Comparison of ENCODE assay signal across 19 cellular contexts in the genomic region with DNA sequence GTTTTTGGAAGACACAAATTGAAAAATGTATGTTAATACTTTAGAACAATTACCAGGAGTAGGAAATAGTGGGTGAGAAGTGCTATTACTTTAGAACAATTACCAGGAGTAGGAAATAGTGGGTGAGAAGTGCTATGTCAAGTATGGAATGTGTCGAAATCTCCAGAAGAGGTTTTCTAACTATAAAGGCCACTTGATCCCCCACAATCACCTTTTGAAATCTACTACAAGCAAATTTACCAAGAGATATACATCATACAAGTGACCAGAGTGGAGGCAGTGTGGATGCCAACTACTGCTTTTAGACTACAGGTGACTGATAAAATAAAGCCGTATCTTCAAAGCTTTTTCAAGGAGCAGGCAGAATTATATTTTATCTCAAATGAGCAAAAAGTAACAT. TPM values are rescaled to one million over a fixed set of nuclear protein-coding genes. Genes with fewer than 3 reads are reported as not detected.
DNase-seq lines count a peak whose midpoint lies in the region; ATAC-seq and TF ChIP-seq lines count a peak whose summit lies in the region.
"Had no signal": no experiment of that assay in that cellular context is flagged by ENCODE, and none has a peak within 500 bp of the region (broad histone marks: within the 10 kb centered on the region; RNA-seq: fewer than 3 reads in every experiment).

No MANE protein-coding gene starts in this region.

- H2AFZ ChIP-seq in GM23338 = no peak overlapping the region
- H2AFZ ChIP-seq: GM23248 had no signal

- no peaks in the 10 kb centered on the region for H3K27me3 Mint-ChIP-seq in GM23338 (ENCODE audit: insufficient read depth, low read depth, poor library complexity)
- no peaks in the 10 kb centered on the region for H3K27me3 Mint-ChIP-seq in CD4-positive, alpha-beta T cell
- H3K27me3 Mint-ChIP-seq: CD4-positive, alpha-beta memory T cell; IgD-negative memory B cell had no signal

- H3K79me2 ChIP-seq in GM23338 (replicated peaks; ENCODE audit: insufficient read depth) = no peaks in the 10 kb centered on the region

- peaks cover 23% of the 10 kb centered on the region for H3K4me1 Mint-ChIP-seq in GM23338
- H3K4me1 Mint-ChIP-seq in CD4-positive, alpha-beta T cell (ENCODE audit: low read depth) = no peaks in the 10 kb centered on the region

- CTCF ChIA-PET in CD4-positive, alpha-beta T cell (lab: Charles Lee) = no interaction called here

- H3K9me3 ChIP-seq in left lung (no peaks in the 10 kb centered on the region), upper lobe of right lung (no peaks in the 10 kb centered on the region)
- H3K9me3 ChIP-seq in CD4-positive, alpha-beta T cell (ENCODE audit: control insufficient read depth, low read length) = no peaks in the 10 kb centered on the region

- peak overlapping the region; percentile 5; the same call in 1 of the 2 replicates for H3K27ac Mint-ChIP-seq in GM23338
- no peak overlapping the region for H3K27ac Mint-ChIP-seq in CD4-positive, alpha-beta T cell
- H3K27ac Mint-ChIP-seq: CD4-positive, alpha-beta memory T cell; HFFc6; IgD-negative memory B cell had no signal

- POLR2A ChIA-PET in CD4-positive, alpha-beta T cell (lab: Charles Lee) = no interaction called here

- intact Hi-C loops in left lung (cut with DNase I) (no loop called here), upper lobe of right lung (cut with DNase I) (no loop called here)
- intact Hi-C loops in CD4-positive, alpha-beta T cell (cut with DNase I, micrococcal nuclease) = no loop called here

- H3K27ac ChIP-seq in GM23338 (ENCODE audit: low read depth) = no peak overlapping the region
- H3K27ac ChIP-seq in left lung = no peak overlapping the region
- H3K27ac ChIP-seq in upper lobe of right lung = no peak overlapping the region
- no peak overlapping the region for H3K27ac ChIP-seq in CD4-positive, alpha-beta T cell (ENCODE audit: low read depth, low read length)
- H3K27ac ChIP-seq: C4-2B, GM23248 had no signal

- peaks cover 14% of the 10 kb centered on the region; the same call in 2 of the 3 replicates for H3K36me3 Mint-ChIP-seq in GM23338 (ENCODE audit: low read depth)
- H3K36me3 Mint-ChIP-seq in CD4-positive, alpha-beta T cell (ENCODE audit: low read depth) = peaks cover 22% of the 10 kb centered on the region

- DNase-seq in AG10803 (ENCODE audit: low read depth) (peak; percentile 1), GM23338 (ENCODE audit: low spot score) (no peak), left lung (no peak), upper lobe of right lung (no peak), 8988T (no peak)
- DNase-seq in CD4-positive, alpha-beta T cell = no peak
- DNase-seq: ACHN; AML-193; CD4-positive, alpha-beta memory T cell; DMS153; DND-41; GM23248; HFFc6; KBM-7 had no signal

- no peaks in the 10 kb centered on the region; the same call in 2 of the 3 replicates for H3K9me3 Mint-ChIP-seq in GM23338
- peaks cover 6% of the 10 kb centered on the region for H3K9me3 Mint-ChIP-seq in CD4-positive, alpha-beta T cell
- H3K9me3 Mint-ChIP-seq: HFFc6 had no signal

- no peak for ATAC-seq in GM23338
- peak; percentile 84 for ATAC-seq in left lung
- ATAC-seq in upper lobe of right lung = peak; percentile 45
- ATAC-seq in CD4-positive, alpha-beta T cell (ENCODE audit: poor library complexity) = no peak
- ATAC-seq: HCT116, HepG2 had no signal

- no peaks in the 10 kb centered on the region for H4K20me1 ChIP-seq in GM23338 (replicated peaks; ENCODE audit: insufficient read depth)

- H3K4me1 ChIP-seq in GM23338 (ENCODE audit: insufficient read depth) = peaks cover 30% of the 10 kb centered on the region
- no peaks in the 10 kb centered on the region for H3K4me1 ChIP-seq in left lung
- no peaks in the 10 kb centered on the region for H3K4me1 ChIP-seq in upper lobe of right lung

- H3K36me3 ChIP-seq in GM23338 (ENCODE audit: insufficient read depth) (no peaks in the 10 kb centered on the region), left lung (no peaks in the 10 kb centered on the region), upper lobe of right lung (no peaks in the 10 kb centered on the region)

- H3K4me2 ChIP-seq in GM23338 = no peak overlapping the region

- H3K27me3 ChIP-seq in GM23338 (ENCODE audit: insufficient read depth) (no peaks in the 10 kb centered on the region), left lung (no peaks in the 10 kb centered on the region), upper lobe of right lung (no peaks in the 10 kb centered on the region)
- H3K27me3 ChIP-seq in CD4-positive, alpha-beta T cell (ENCODE audit: control insufficient read depth, insufficient read depth, low read length) = no peaks in the 10 kb centered on the region

- no peak overlapping the region for H3K4me3 Mint-ChIP-seq in GM23338
- no peak overlapping the region for H3K4me3 Mint-ChIP-seq in CD4-positive, alpha-beta T cell
- H3K4me3 Mint-ChIP-seq: CD4-positive, alpha-beta memory T cell; HFFc6; IgD-negative memory B cell had no signal

- no peaks in the 10 kb centered on the region for H3F3A ChIP-seq in GM23338 (replicated peaks; ENCODE audit: low read depth)

- H3K4me3 ChIP-seq in AG10803 (ENCODE audit: low read length) (no peak overlapping the region), GM23338 (no peak overlapping the region), left lung (no peak overlapping the region), upper lobe of right lung (no peak overlapping the region)
- H3K4me3 ChIP-seq: GM23248 had no signal

- no peaks in the 10 kb centered on the region for H3K9me2 ChIP-seq in GM23338 (ENCODE audit: insufficient read depth)

- no peak for TF ChIP-seq CTCF in AG10803 (conservative IDR thresholded peaks at IDR 0.05; ENCODE audit: low read length)
- TF ChIP-seq CTCF in GM23338 (conservative IDR thresholded peaks at IDR 0.05; ENCODE audit: low read depth in 2 of 2) = no peak
- TF ChIP-seq CTCF in left lung (IDR thresholded peaks at IDR 0.05) = no peak
- TF ChIP-seq CTCF in upper lobe of right lung (IDR thresholded peaks at IDR 0.05) = no peak
- no peak for TF ChIP-seq CTCF in CD4-positive, alpha-beta T cell (IDR thresholded peaks at IDR 0.05)

TF ChIP-seq in GM23338, 12 proteins besides CTCF, POLR2A, EP300 and RAD21 (continues in another document):
- TF ChIP-seq ZNF114 (CRISPR knock-in tag; IDR thresholded peaks at IDR 0.05) = no peak
- no peak for TF ChIP-seq NANOG (IDR thresholded peaks at IDR 0.05; ENCODE audit: borderline replicate concordance)
- no peak for TF ChIP-seq ETS1 (IDR thresholded peaks at IDR 0.05)
- TF ChIP-seq EZH2phosphoT487 (IDR thresholded peaks at IDR 0.05; ENCODE audit: unreplicated experiment) = no peak
- TF ChIP-seq JUNB (IDR thresholded peaks at IDR 0.05; ENCODE audit: unreplicated experiment) = no peak
- TF ChIP-seq ZNF331 (CRISPR knock-in tag; IDR thresholded peaks at IDR 0.05; ENCODE audit: low read depth) = no peak

RNA-seq across cellular contexts. Expression of gene MAB21L2, which starts 43.1 kb away (rescaled TPM):
- not detected in 2 replicates for total RNA-seq in GM23338 (2014; rRNA removed; shearing (Covaris generic))
- polyA plus RNA-seq in GM23338 (2016; fragmentation: Nextera tagmentation; extraction: Ambion mirVana) = 0.39 and 0.42 TPM in 2 replicates
- not detected for total RNA-seq in left lung
- not detected for total RNA-seq in upper lobe of right lung
- total RNA-seq in CD4-positive, alpha-beta T cell = not detected
- total RNA-seq: CD4-positive, alpha-beta memory T cell; GM23248; HepG2; HFFc6 had no signal
- polyA plus RNA-seq: BJ, GM23248, HepG2, IgD-negative memory B cell had no signal

Comparison
In these comparisons a context has a peak if more than half of its experiments do, and no peak if none do; other contexts are left out.
1. ATAC-seq: peak in left lung (single experiment) and upper lobe of right lung (single experiment); none in GM23338 (single experiment) and CD4-positive, alpha-beta T cell (single experiment).